19 cellular contexts compared by ENCODE assay signal in genomic region chr3:81985996-81986723, GRCh38.
DNase-seq lines count a peak whose midpoint lies in the region; FAIRE-seq and TF ChIP-seq lines count a peak whose summit lies in the region.
"Had no signal": no experiment of that assay in that cellular context is flagged by ENCODE, and none has a peak within 500 bp of the region (broad histone marks: within the 10 kb centered on the region; RNA-seq: fewer than 3 reads in every experiment).

No MANE protein-coding gene starts in this region.

- no peak overlapping the region for H2BK5ac ChIP-seq in H9 (ENCODE audit: insufficient read length, low read length)

- no peak for FAIRE-seq in kidney (lab: Jason Lieb, UNC)
- FAIRE-seq: GM12892 had no signal

- H3T11ph ChIP-seq in H9 (ENCODE audit: low read length) = no peak overlapping the region

- TF ChIP-seq EP300 in tibial nerve (IDR thresholded peaks at IDR 0.05) = no peak

- intact Hi-C loops in kidney (cut with DNase I) = no loop called here

- H3K9me3 ChIP-seq in H9 (ENCODE audit: control insufficient read depth, low read depth, low read length) = no peaks in the 10 kb centered on the region
- H3K9me3 ChIP-seq in smooth muscle cell (replicated peaks; ENCODE audit: low read depth) = no peaks in the 10 kb centered on the region
- no peaks in the 10 kb centered on the region for H3K9me3 ChIP-seq in kidney (ENCODE audit: control insufficient read depth in 1 of 2, low read length in 2 of 2)
- H3K9me3 ChIP-seq in tibial nerve = no peaks in the 10 kb centered on the region

- no peak overlapping the region for H3K27ac Mint-ChIP-seq in H9
- no peak overlapping the region for H3K27ac Mint-ChIP-seq in endothelial cell (ENCODE audit: unreplicated experiment)

- H4K20me1 ChIP-seq in H9 (ENCODE audit: control insufficient read depth, insufficient read depth, insufficient read length) (no peaks in the 10 kb centered on the region), smooth muscle cell (ENCODE audit: low read depth) (no peaks in the 10 kb centered on the region)
- H4K20me1 ChIP-seq: BLaER1 treated with 17β-estradiol and CSF1 and Interleukin-3, amounts not matched to agents 10 nM and 100 nM had no signal

- WGBS in H9 (ENCODE audit: extremely low coverage, insufficient read length, low lambda C conversion rate) = no CpG with 5 or more reads among the region's 12 CpGs
- 71% methylated on average over 12 of the region's 12 CpGs for WGBS in smooth muscle cell (ENCODE audit: low lambda C conversion rate)
- WGBS in tibial nerve, 2 donors = 84 to 89% methylated on average over 12 of the region's 12 CpGs

- TF ChIP-seq CTCF in H9 (conservative IDR thresholded peaks at IDR 0.05) (peak; percentile 31; the same call in 1 of the 3 replicates), endothelial cell (IDR thresholded peaks at IDR 0.05; ENCODE audit: unreplicated experiment) (no peak), smooth muscle cell (IDR thresholded peaks at IDR 0.05; ENCODE audit: borderline replicate concordance, insufficient read depth, poor library complexity, severe bottlenecking) (no peak), kidney (IDR thresholded peaks at IDR 0.05; ENCODE audit: borderline replicate concordance, extremely low read depth, insufficient read depth) (no peak), tibial nerve (IDR thresholded peaks at IDR 0.05) (no peak)

- H3K4ac ChIP-seq in H9 (ENCODE audit: low read depth, low read length) = no peak overlapping the region

- H3K36me3 Mint-ChIP-seq in H9 (ENCODE audit: insufficient read depth in 1 of 3, low read depth in 3 of 3) = peaks cover 0 to 13% (median 8%) of the 10 kb centered on the region in 3 experiments; a peak in 6 of 7 replicates
- H3K36me3 Mint-ChIP-seq in endothelial cell (ENCODE audit: low read depth, unreplicated experiment) = peaks cover 4% of the 10 kb centered on the region

- H2AFZ ChIP-seq in H9 (ENCODE audit: low read length) (no peak overlapping the region), smooth muscle cell (ENCODE audit: low read depth) (no peak overlapping the region)

- H2BK120ac ChIP-seq in H9 (ENCODE audit: low read depth, low read length, poor library complexity, severe bottlenecking) = no peak overlapping the region

- H3K27me3 Mint-ChIP-seq in H9 (ENCODE audit: low read depth) (no peaks in the 10 kb centered on the region), endothelial cell (ENCODE audit: unreplicated experiment) (no peaks in the 10 kb centered on the region)

- no peak overlapping the region for H4K5ac ChIP-seq in H9 (ENCODE audit: insufficient read length, low read depth, low read length)

- H3K79me2 ChIP-seq in H9 (ENCODE audit: insufficient read depth, low read length) (no peaks in the 10 kb centered on the region), smooth muscle cell (ENCODE audit: low read depth) (no peaks in the 10 kb centered on the region)

- H4K8ac ChIP-seq in H9 (replicated peaks; ENCODE audit: insufficient read length, low read depth, low read length) = no peak overlapping the region

- H3K4me1 ChIP-seq in H9 (ENCODE audit: insufficient read depth, low read length) (no peaks in the 10 kb centered on the region; the same call in 1 of the 2 replicates), smooth muscle cell (ENCODE audit: low read depth) (no peaks in the 10 kb centered on the region), kidney (ENCODE audit: control insufficient read depth in 1 of 2, insufficient read depth in 1 of 2, low read depth in 1 of 2, low read length in 2 of 2) (no peaks in the 10 kb centered on the region), tibial nerve (no peaks in the 10 kb centered on the region)
- H3K4me1 ChIP-seq: BLaER1 treated with 17β-estradiol and CSF1 and Interleukin-3, amounts not matched to agents 10 nM and 100 nM had no signal

- TF ChIP-seq POLR2A in tibial nerve (IDR thresholded peaks at IDR 0.05) = no peak

- no peak overlapping the region for H2BK12ac ChIP-seq in H9 (ENCODE audit: insufficient read length, low read depth, low read length)

- no peak overlapping the region for H2BK15ac ChIP-seq in H9 (ENCODE audit: low read depth, low read length)

- no peak overlapping the region for H3K18ac ChIP-seq in H9 (ENCODE audit: insufficient read length, low read depth, low read length)

- H3K27me3 ChIP-seq in H9 (ENCODE audit: insufficient read depth, low read length) = no peaks in the 10 kb centered on the region
- H3K27me3 ChIP-seq in smooth muscle cell (ENCODE audit: low read depth) = no peaks in the 10 kb centered on the region
- H3K27me3 ChIP-seq in tibial nerve = no peaks in the 10 kb centered on the region
- H3K27me3 ChIP-seq: BLaER1 treated with 17β-estradiol and CSF1 and Interleukin-3, amounts not matched to agents 10 nM and 100 nM had no signal

- no peak overlapping the region for H3K9ac ChIP-seq in H9 (ENCODE audit: extremely low read depth, insufficient read length, low read length)
- H3K9ac ChIP-seq in smooth muscle cell (ENCODE audit: low read depth) = no peak overlapping the region
- no peak overlapping the region for H3K9ac ChIP-seq in kidney (ENCODE audit: low read length in 2 of 2)
- H3K9ac ChIP-seq: BLaER1 treated with 17β-estradiol and CSF1 and Interleukin-3, amounts not matched to agents 10 nM and 100 nM had no signal

- H3K4me2 ChIP-seq in H9 (ENCODE audit: insufficient read depth, insufficient read length, low read length) (no peak overlapping the region), smooth muscle cell (no peak overlapping the region)
- H3K4me2 ChIP-seq: BLaER1 treated with 17β-estradiol and CSF1 and Interleukin-3, amounts not matched to agents 10 nM and 100 nM had no signal

- no peak overlapping the region for H2BK20ac ChIP-seq in H9 (ENCODE audit: low read depth, low read length, poor library complexity, severe bottlenecking)

- no peaks in the 10 kb centered on the region for H3F3A ChIP-seq in smooth muscle cell (ENCODE audit: low read depth)

- no peaks in the 10 kb centered on the region for H3K23me2 ChIP-seq in H9 (ENCODE audit: insufficient read length, low read depth, low read length, poor library complexity, severe bottlenecking)

- H3K4me3 Mint-ChIP-seq in H9 (peak overlapping the region in 1 of 2 experiments; percentile 28; a peak in 1 of 5 replicates), endothelial cell (ENCODE audit: unreplicated experiment) (no peak overlapping the region)

- peak; percentile 4 for DNase-seq in A172 (ENCODE audit: low spot score)
- DNase-seq in H9 = peak; percentile 45
- DNase-seq in NCI-H69 (lab: John Stamatoyannopoulos, UW) = peak; percentile 2
- DNase-seq in endothelial cell (ENCODE audit: low spot score) = peak; percentile 12
- DNase-seq in smooth muscle cell (lab: John Stamatoyannopoulos, UW; ENCODE audit: unreplicated experiment) = no peak
- DNase-seq in kidney = no peak
- DNase-seq in tibial nerve (ENCODE audit: low spot score in 2 of 2) = no peak
- no peak for DNase-seq in MV-4-11 (lab: John Stamatoyannopoulos, UW)
- DNase-seq: 8988T, DND-41, GOT3, NCI-H1048, NCI-H2107, NCI-H226, NCI-H526, OCI-M1, RPMI8226 had no signal

- H3K4me3 ChIP-seq in smooth muscle cell (no peak overlapping the region), kidney (ENCODE audit: low read length in 2 of 2) (no peak overlapping the region), tibial nerve (no peak overlapping the region)
- H3K4me3 ChIP-seq: BLaER1 treated with 17β-estradiol and CSF1 and Interleukin-3, amounts not matched to agents 10 nM and 100 nM had no signal

- no peak overlapping the region for H2AK5ac ChIP-seq in H9 (ENCODE audit: insufficient read length, low read length)

- no peak overlapping the region for H3K56ac ChIP-seq in H9 (ENCODE audit: insufficient read length, low read depth, low read length)

- no peaks in the 10 kb centered on the region for H3K79me1 ChIP-seq in H9 (ENCODE audit: insufficient read depth, low read depth, low read length, poor library complexity, severe bottlenecking)

- no peak overlapping the region for H3K14ac ChIP-seq in H9 (ENCODE audit: insufficient read depth, low read length)

- H3K9me3 Mint-ChIP-seq in H9 (peaks cover 3 to 4% of the 10 kb centered on the region in 2 experiments; a peak in 3 of 5 replicates), endothelial cell (ENCODE audit: unreplicated experiment) (no peaks in the 10 kb centered on the region)

- H3K23ac ChIP-seq in H9 (ENCODE audit: insufficient read length, low read depth, low read length) = no peak overlapping the region

- H4K91ac ChIP-seq in H9 (ENCODE audit: insufficient read length, low read depth, low read length) = no peak overlapping the region

- no peaks in the 10 kb centered on the region for H3K36me3 ChIP-seq in smooth muscle cell (ENCODE audit: low read depth)
- no peaks in the 10 kb centered on the region for H3K36me3 ChIP-seq in kidney (ENCODE audit: control insufficient read depth in 1 of 2, insufficient read depth in 2 of 2, low read length in 2 of 2)
- no peaks in the 10 kb centered on the region for H3K36me3 ChIP-seq in tibial nerve
- H3K36me3 ChIP-seq: BLaER1 treated with 17β-estradiol and CSF1 and Interleukin-3, amounts not matched to agents 10 nM and 100 nM had no signal

- H3K4me1 Mint-ChIP-seq in H9 (peaks cover 6 to 23% of the 10 kb centered on the region in 2 experiments), endothelial cell (ENCODE audit: unreplicated experiment) (peaks cover 2% of the 10 kb centered on the region)

- H3K27ac ChIP-seq in H9 (ENCODE audit: insufficient read length, low read depth, low read length) = no peak overlapping the region
- no peak overlapping the region for H3K27ac ChIP-seq in smooth muscle cell (ENCODE audit: low read depth)
- H3K27ac ChIP-seq in kidney (ENCODE audit: low read depth in 2 of 2, low read length in 2 of 2) = no peak overlapping the region
- H3K27ac ChIP-seq in tibial nerve = no peak overlapping the region
- H3K27ac ChIP-seq: BLaER1 treated with 17β-estradiol and CSF1 and Interleukin-3, amounts not matched to agents 10 nM and 100 nM had no signal

Comparison
In these comparisons a context has a peak if more than half of its experiments do, and no peak if none do; other contexts are left out.
1. DNase-seq: peak in A172 (single experiment), H9 (single experiment), NCI-H69 (single experiment) and endothelial cell (single experiment); none in smooth muscle cell (single experiment), kidney (single experiment), tibial nerve (0 of 2) and MV-4-11 (single experiment).